10 cellular contexts compared by ENCODE assay signal in the genomic region with DNA sequence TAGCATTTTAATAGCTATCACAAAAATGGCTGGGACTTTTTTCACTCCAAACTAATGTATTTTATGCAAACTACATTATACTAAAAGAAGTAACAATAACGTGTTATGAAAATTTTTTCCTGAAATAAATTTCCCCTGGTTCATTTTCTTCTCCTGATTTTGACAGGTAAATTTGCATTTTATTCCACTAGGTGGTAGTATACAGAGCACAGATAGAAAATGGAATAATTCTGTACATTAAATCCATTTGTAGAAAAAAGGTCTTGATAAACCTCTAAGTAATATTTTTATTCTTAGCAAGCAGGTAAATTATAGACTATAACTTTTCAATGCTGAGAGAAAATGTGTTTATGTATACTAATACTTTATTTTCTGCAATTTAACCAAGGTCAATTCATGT.
A peak's percentile ranks its signal among the peaks of the same experiment; 100 is the strongest.
DNase-seq lines count a peak whose midpoint lies in the region; ATAC-seq and TF ChIP-seq lines count a peak whose summit lies in the region.
"Had no signal": no experiment of that assay in that cellular context is flagged by ENCODE, and none has a peak within 500 bp of the region (broad histone marks: within the 10 kb centered on the region; RNA-seq: fewer than 3 reads in every experiment).

No MANE protein-coding gene starts in this region.

- peak; percentile 56 for TF ChIP-seq CTCF in LNCAP (IDR thresholded peaks at IDR 0.05)
- peak; percentile 15 to 69 (median 48) for TF ChIP-seq CTCF in dorsolateral prefrontal cortex (IDR thresholded peaks at IDR 0.05 in 54 of 56, conservative IDR thresholded peaks at IDR 0.05 in 2 of 56; ENCODE audit: low read depth in 1 of 56, partially characterized antibody in 56 of 56)
- peak; percentile 50 for TF ChIP-seq CTCF in retinal pigment epithelial cell (conservative IDR thresholded peaks at IDR 0.05; ENCODE audit: low read depth, low read length)

- intact Hi-C loops in dorsolateral prefrontal cortex (cut with DNase I) = loop anchor here in 1 of 2 donors (10.0 kb wide), 1 partner anchor 102 kb away; no protein-coding TSS in a partner anchor

- H3K4me3 ChIP-seq in dorsolateral prefrontal cortex (no peak overlapping the region), retinal pigment epithelial cell (ENCODE audit: low read length) (no peak overlapping the region)

- ATAC-seq in HG03039 (IDR thresholded peaks at IDR 0.05; ENCODE audit: unreplicated experiment) = no peak
- no peak for ATAC-seq in HG02870 (IDR thresholded peaks at IDR 0.05; ENCODE audit: unreplicated experiment)

- H3K27me3 ChIP-seq in dorsolateral prefrontal cortex = no peaks in the 10 kb centered on the region

- DNase-seq in NCI-H510A treated with DMSO at 0.1 percent for 48 hours (lab: John Stamatoyannopoulos, UW) (peak; percentile 5), NCI-H510A (lab: John Stamatoyannopoulos, UW) (no peak), dorsolateral prefrontal cortex (no peak), retinal pigment epithelial cell (ENCODE audit: low read depth) (no peak), middle frontal gyrus (ENCODE audit: extremely low spot score, low spot score) (no peak)
- DNase-seq: NCI-H2227 treated with DMSO at 0.1 percent for 48 hours, T-helper 9 cell had no signal

- no peak overlapping the region for H3K27ac ChIP-seq in dorsolateral prefrontal cortex
